17 cellular contexts compared by ENCODE assay signal in genomic region chr18:26544459-26544858, GRCh38. TPM values are rescaled to one million over a fixed set of nuclear protein-coding genes. Genes with fewer than 3 reads are reported as not detected.
DNase-seq lines count a peak whose midpoint lies in the region; ATAC-seq and TF ChIP-seq lines count a peak whose summit lies in the region.
"Had no signal": no experiment of that assay in that cellular context is flagged by ENCODE, and none has a peak within 500 bp of the region (broad histone marks: within the 10 kb centered on the region; RNA-seq: fewer than 3 reads in every experiment).

No MANE protein-coding gene starts in this region.

- H3K27ac ChIP-seq in ACC112 (ENCODE audit: low read depth, low read length) (no peak overlapping the region), breast epithelium (no peak overlapping the region)
- H3K27ac ChIP-seq: lower lobe of right lung, neutrophil, upper lobe of right lung had no signal

- intact Hi-C loops in breast epithelium (cut with DNase I; ENCODE audit: low total_unique reads): no loop called here

- H3K27me3 Mint-ChIP-seq in HFFc6 (ENCODE audit: insufficient read depth): no peaks in the 10 kb centered on the region; the same call in 1 of the 2 replicates

- no peaks in the 10 kb centered on the region; the same call in 1 of the 2 replicates for H3K36me3 ChIP-seq in ACC112 (ENCODE audit: insufficient read depth, low read length)
- no peaks in the 10 kb centered on the region for H3K36me3 ChIP-seq in breast epithelium
- H3K36me3 ChIP-seq: lower lobe of right lung, neutrophil, upper lobe of right lung had no signal

- H3K27me3 ChIP-seq in ACC112 (ENCODE audit: insufficient read depth, low read length): no peaks in the 10 kb centered on the region
- H3K27me3 ChIP-seq in breast epithelium: no peaks in the 10 kb centered on the region
- H3K27me3 ChIP-seq: upper lobe of right lung had no signal

- TF ChIP-seq POLR2A in breast epithelium (IDR thresholded peaks at IDR 0.05): no peak

- no peak for DNase-seq in HFFc6
- DNase-seq in breast epithelium (ENCODE audit: low spot score in 2 of 2): no peak
- peak; percentile 53 for DNase-seq in left kidney (ENCODE audit: low read depth, low spot score)
- DNase-seq in EL: no peak
- no peak for DNase-seq in NCI-H1048 (lab: John Stamatoyannopoulos, UW)
- no peak for DNase-seq in HEK293T (ENCODE audit: extremely low spot score)
- DNase-seq: activated CD4-positive, alpha-beta T cell treated with anti-CD3 and anti-CD28 coated beads, Interleukin-2, amount 50 U/mL, for 4 hours; cerebellar nuclear complex; lower lobe of right lung; NCI-H1694 treated with DMSO at 0.1 percent for 48 hours; NCI-H510A; T1000; upper lobe of right lung had no signal

- CTCF ChIA-PET in HEK293T (lab: Yijun Ruan, JAX): no interaction called here

- no peak overlapping the region for H3K27ac Mint-ChIP-seq in HFFc6
- H3K27ac Mint-ChIP-seq: stimulated activated effector memory CD8-positive, alpha-beta T cell treated with anti-CD3 and anti-CD28 coated beads, Interleukin-12 subunit alpha, Interleukin-12 subunit beta, amount 100 ng/mL, for 72 hours had no signal

- H3K36me3 Mint-ChIP-seq in HFFc6 (ENCODE audit: low read depth): peaks cover 14% of the 10 kb centered on the region; the same call in 1 of the 2 replicates
- H3K36me3 Mint-ChIP-seq: stimulated activated effector memory CD8-positive, alpha-beta T cell treated with anti-CD3 and anti-CD28 coated beads, Interleukin-12 subunit alpha, Interleukin-12 subunit beta, amount 100 ng/mL, for 72 hours had no signal

- no peaks in the 10 kb centered on the region for H3K9me3 ChIP-seq in breast epithelium
- H3K9me3 ChIP-seq: lower lobe of right lung, neutrophil, upper lobe of right lung had no signal

- H3K9me3 Mint-ChIP-seq in HFFc6: no peaks in the 10 kb centered on the region
- H3K9me3 Mint-ChIP-seq: stimulated activated effector memory CD8-positive, alpha-beta T cell treated with anti-CD3 and anti-CD28 coated beads, Interleukin-12 subunit alpha, Interleukin-12 subunit beta, amount 100 ng/mL, for 72 hours had no signal

- H3K4me1 ChIP-seq in ACC112 (ENCODE audit: control insufficient read depth, insufficient read depth, low read length, unreplicated experiment) (peaks cover 17% of the 10 kb centered on the region), breast epithelium (peaks cover 0 to 13% of the 10 kb centered on the region in 2 donors)

- H2AFZ ChIP-seq in ACC112 (ENCODE audit: low read length, unreplicated experiment): no peak overlapping the region

- peak overlapping the region; percentile 24; the same call in 1 of the 2 replicates for H3K4me3 ChIP-seq in ACC112 (ENCODE audit: low read depth, low read length)
- H3K4me3 ChIP-seq in breast epithelium: peak overlapping the region in 2 of 3 donors; percentile 79 to 96
- H3K4me3 ChIP-seq: lower lobe of right lung, upper lobe of right lung had no signal

- POLR2A ChIA-PET in HEK293T (lab: Yijun Ruan, JAX): no interaction called here

- peaks cover 66% of the 10 kb centered on the region for H3K4me1 Mint-ChIP-seq in HFFc6 (ENCODE audit: low read depth)

- TF ChIP-seq CTCF in HFFc6 (IDR thresholded peaks at IDR 0.05): no peak
- TF ChIP-seq CTCF in breast epithelium (IDR thresholded peaks at IDR 0.05): no peak

- H3K4me3 Mint-ChIP-seq in HFFc6: peak overlapping the region; percentile 57
- H3K4me3 Mint-ChIP-seq: stimulated activated effector memory CD8-positive, alpha-beta T cell treated with anti-CD3 and anti-CD28 coated beads, Interleukin-12 subunit alpha, Interleukin-12 subunit beta, amount 100 ng/mL, for 72 hours had no signal

- peaks cover 21% of the 10 kb centered on the region for H3K79me2 ChIP-seq in ACC112 (ENCODE audit: control insufficient read depth, insufficient read depth, low read length, unreplicated experiment)

- ATAC-seq in GM18498 (IDR thresholded peaks at IDR 0.05; ENCODE audit: unreplicated experiment): no peak
- ATAC-seq: lower lobe of right lung; stimulated activated effector memory CD8-positive, alpha-beta T cell treated with anti-CD3 and anti-CD28 coated beads, Interleukin-12 subunit alpha, Interleukin-12 subunit beta, amount 100 ng/mL, for 72 hours; upper lobe of right lung had no signal

TF ChIP-seq in HEK293T, 16 proteins besides CTCF, POLR2A, EP300 and RAD21:
- TF ChIP-seq CTBP1 (IDR thresholded peaks at IDR 0.05; ENCODE audit: borderline replicate concordance) (no peak), BHLHE40 (IDR thresholded peaks at IDR 0.05; ENCODE audit: borderline replicate concordance) (no peak), L3MBTL2 (conservative IDR thresholded peaks at IDR 0.05) (no peak), FOXA1 (IDR thresholded peaks at IDR 0.05) (no peak), ZNF384 (IDR thresholded peaks at IDR 0.05) (no peak), SUZ12 (IDR thresholded peaks at IDR 0.05) (no peak), HDGF (IDR thresholded peaks at IDR 0.05; ENCODE audit: borderline replicate concordance) (no peak), ELF4 (IDR thresholded peaks at IDR 0.05) (no peak)
- TF ChIP-seq, protein P1, sequence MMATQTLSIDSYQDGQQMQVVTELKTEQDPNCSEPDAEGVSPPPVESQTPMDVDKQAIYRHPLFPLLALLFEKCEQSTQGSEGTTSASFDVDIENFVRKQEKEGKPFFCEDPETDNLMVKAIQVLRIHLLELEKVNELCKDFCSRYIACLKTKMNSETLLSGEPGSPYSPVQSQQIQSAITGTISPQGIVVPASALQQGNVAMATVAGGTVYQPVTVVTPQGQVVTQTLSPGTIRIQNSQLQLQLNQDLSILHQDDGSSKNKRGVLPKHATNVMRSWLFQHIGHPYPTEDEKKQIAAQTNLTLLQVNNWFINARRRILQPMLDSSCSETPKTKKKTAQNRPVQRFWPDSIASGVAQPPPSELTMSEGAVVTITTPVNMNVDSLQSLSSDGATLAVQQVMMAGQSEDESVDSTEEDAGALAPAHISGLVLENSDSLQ (IDR thresholded peaks at IDR 0.05): no peak

RNA-seq across cellular contexts. Expression of gene KCTD1, which starts 3.9 kb away (rescaled TPM):
- total RNA-seq in HFFc6 (2021; fragmentation: NEBNext Ultra II Directional; extraction: Animal tissue kit (Norgen Biotek cat#: 25700)): 10 to 100 TPM; 14.7 to 18.5 (median 17.7) TPM
- 10 to 100 TPM in 2 of 3 donors, 1 to 10 TPM in 1; 5.6 to 47.3 (median 41.6) TPM for total RNA-seq in breast epithelium
